ENCODE assay signal across 9 cellular contexts in genomic region chrX:39736219-39737211, GRCh38.
A peak's percentile ranks its signal among the peaks of the same experiment; 100 is the strongest.
DNase-seq lines count a peak whose midpoint lies in the region; ATAC-seq and TF ChIP-seq lines count a peak whose summit lies in the region.
"Had no signal": no experiment of that assay in that cellular context is flagged by ENCODE, and none has a peak within 500 bp of the region (broad histone marks: within the 10 kb centered on the region; RNA-seq: fewer than 3 reads in every experiment).

No MANE protein-coding gene starts in this region.

- H3K4me3 ChIP-seq in body of pancreas (no peak overlapping the region), right lobe of liver (no peak overlapping the region), upper lobe of right lung (no peak overlapping the region), WERI-Rb-1 (ENCODE audit: low read depth, low read length) (no peak overlapping the region)

- no peaks in the 10 kb centered on the region for H3K36me3 Mint-ChIP-seq in activated T-cell treated with anti-CD3 and anti-CD28 coated beads, Interleukin-2, amount 50 U/mL, for 72 hours (ENCODE audit: insufficient read depth in 2 of 2)
- no peaks in the 10 kb centered on the region for H3K36me3 Mint-ChIP-seq in T-helper 17 cell (ENCODE audit: low read depth)
- H3K36me3 Mint-ChIP-seq: stimulated activated memory B cell treated with anti-CD40 and anti-IgM and Interleukin-4, amounts not matched to agents 10 μg/mL and 1 μg/mL and 100 μg/mL, for 72 hours had no signal

- peak; percentile 58 to 66 for ATAC-seq in activated T-cell treated with anti-CD3 and anti-CD28 coated beads, Interleukin-2, amount 50 U/mL, for 72 hours (replicated peaks in 1 of 2)
- ATAC-seq in body of pancreas = peak; percentile 95
- peak; percentile 77 to 87 (median 80) for ATAC-seq in right lobe of liver
- peak; percentile 84 for ATAC-seq in upper lobe of right lung
- ATAC-seq in GM18873 (IDR thresholded peaks at IDR 0.05; ENCODE audit: low FRiP score, unreplicated experiment) = no peak
- no peak for ATAC-seq in T-helper 17 cell
- ATAC-seq: stimulated activated memory B cell treated with anti-CD40 and anti-IgM and Interleukin-4, amounts not matched to agents 10 μg/mL and 1 μg/mL and 100 μg/mL, for 72 hours had no signal

- no peak overlapping the region for H3K4me3 Mint-ChIP-seq in activated T-cell treated with anti-CD3 and anti-CD28 coated beads, Interleukin-2, amount 50 U/mL, for 72 hours
- H3K4me3 Mint-ChIP-seq in T-helper 17 cell = no peak overlapping the region
- H3K4me3 Mint-ChIP-seq: stimulated activated memory B cell treated with anti-CD40 and anti-IgM and Interleukin-4, amounts not matched to agents 10 μg/mL and 1 μg/mL and 100 μg/mL, for 72 hours had no signal

- no peak for TF ChIP-seq CTCF in body of pancreas (IDR thresholded peaks at IDR 0.05)
- no peak for TF ChIP-seq CTCF in right lobe of liver (IDR thresholded peaks at IDR 0.05)
- no peak for TF ChIP-seq CTCF in upper lobe of right lung (IDR thresholded peaks at IDR 0.05)
- TF ChIP-seq CTCF in WERI-Rb-1 (IDR thresholded peaks at IDR 0.05; ENCODE audit: low read depth, low read length) = no peak

- no peak overlapping the region for H3K27ac Mint-ChIP-seq in activated T-cell treated with anti-CD3 and anti-CD28 coated beads, Interleukin-2, amount 50 U/mL, for 72 hours
- no peak overlapping the region for H3K27ac Mint-ChIP-seq in T-helper 17 cell
- H3K27ac Mint-ChIP-seq: stimulated activated memory B cell treated with anti-CD40 and anti-IgM and Interleukin-4, amounts not matched to agents 10 μg/mL and 1 μg/mL and 100 μg/mL, for 72 hours had no signal

- 46 to 74% methylated on average over 11 to 22 of the region's 22 CpGs for WGBS in body of pancreas, 2 donors
- WGBS in right lobe of liver (ENCODE audit: insufficient coverage, low coverage, low lambda C conversion rate, missing lambda C conversion rate) = 41% methylated on average over 14 of the region's 22 CpGs

- H3K9me3 ChIP-seq in body of pancreas = no peaks in the 10 kb centered on the region
- H3K9me3 ChIP-seq in right lobe of liver = no peaks in the 10 kb centered on the region
- no peaks in the 10 kb centered on the region for H3K9me3 ChIP-seq in upper lobe of right lung
- H3K9me3 ChIP-seq in WERI-Rb-1 (ENCODE audit: severe bottlenecking) = no peaks in the 10 kb centered on the region
- H3K9me3 ChIP-seq in T-helper 17 cell (ENCODE audit: control insufficient read depth, low read length, poor library complexity, severe bottlenecking) = no peaks in the 10 kb centered on the region

- intact Hi-C loops in body of pancreas (cut with DNase I) = loop anchor here (10.0 kb wide), 1 partner anchor 528 kb away; no protein-coding TSS in a partner anchor
- intact Hi-C loops in right lobe of liver (cut with DNase I) = no loop called here
- intact Hi-C loops in upper lobe of right lung (cut with DNase I) = no loop called here

- TF ChIP-seq POLR2A in body of pancreas (IDR thresholded peaks at IDR 0.05) (peak in 1 of 3 donors; percentile 25), right lobe of liver (IDR thresholded peaks at IDR 0.05) (no peak)

- H3K36me3 ChIP-seq in body of pancreas (replicated peaks in 1 of 2; ENCODE audit: insufficient read depth in 1 of 2, low read depth in 2 of 2) = no peaks in the 10 kb centered on the region
- H3K36me3 ChIP-seq in right lobe of liver = no peaks in the 10 kb centered on the region
- no peaks in the 10 kb centered on the region for H3K36me3 ChIP-seq in upper lobe of right lung
- H3K36me3 ChIP-seq in WERI-Rb-1 = no peaks in the 10 kb centered on the region

- no peaks in the 10 kb centered on the region for H3K9me3 Mint-ChIP-seq in activated T-cell treated with anti-CD3 and anti-CD28 coated beads, Interleukin-2, amount 50 U/mL, for 72 hours
- H3K9me3 Mint-ChIP-seq: stimulated activated memory B cell treated with anti-CD40 and anti-IgM and Interleukin-4, amounts not matched to agents 10 μg/mL and 1 μg/mL and 100 μg/mL, for 72 hours had no signal

- H3K4me1 ChIP-seq in body of pancreas = peaks cover 49% of the 10 kb centered on the region
- peaks cover 0 to 22% (median 4%) of the 10 kb centered on the region in 4 donors for H3K4me1 ChIP-seq in right lobe of liver
- no peaks in the 10 kb centered on the region for H3K4me1 ChIP-seq in upper lobe of right lung

- peaks cover 17% of the 10 kb centered on the region for H3K4me1 Mint-ChIP-seq in activated T-cell treated with anti-CD3 and anti-CD28 coated beads, Interleukin-2, amount 50 U/mL, for 72 hours (ENCODE audit: low read depth)
- H3K4me1 Mint-ChIP-seq in T-helper 17 cell = no peaks in the 10 kb centered on the region
- H3K4me1 Mint-ChIP-seq: stimulated activated memory B cell treated with anti-CD40 and anti-IgM and Interleukin-4, amounts not matched to agents 10 μg/mL and 1 μg/mL and 100 μg/mL, for 72 hours had no signal

- H3K27me3 Mint-ChIP-seq in activated T-cell treated with anti-CD3 and anti-CD28 coated beads, Interleukin-2, amount 50 U/mL, for 72 hours (ENCODE audit: low read depth) = peaks cover 5% of the 10 kb centered on the region
- H3K27me3 Mint-ChIP-seq in T-helper 17 cell = no peaks in the 10 kb centered on the region
- H3K27me3 Mint-ChIP-seq: stimulated activated memory B cell treated with anti-CD40 and anti-IgM and Interleukin-4, amounts not matched to agents 10 μg/mL and 1 μg/mL and 100 μg/mL, for 72 hours had no signal

- DNase-seq in activated T-cell treated with anti-CD3 and anti-CD28 coated beads, Interleukin-2, amount 50 U/mL, for 72 hours = peak in 1 of 2 donors; percentile 24
- no peak for DNase-seq in activated T-cell treated with anti-CD3 and anti-CD28 coated beads, Interleukin-2, amount 50 U/mL, for 1 hour
- DNase-seq in body of pancreas (peak; percentile 89 to 96 (median 93)), right lobe of liver (peak; percentile 80 to 91 (median 87)), upper lobe of right lung (peak; percentile 86), WERI-Rb-1 (no peak), T-helper 17 cell (no peak)

- H3K27me3 ChIP-seq in body of pancreas (no peaks in the 10 kb centered on the region), right lobe of liver (peaks cover 0 to 9% of the 10 kb centered on the region in 2 donors), upper lobe of right lung (no peaks in the 10 kb centered on the region), WERI-Rb-1 (ENCODE audit: insufficient read depth, low read depth, severe bottlenecking) (no peaks in the 10 kb centered on the region)

- H3K27ac ChIP-seq in body of pancreas = peak overlapping the region; percentile 23 to 59 (median 45)
- H3K27ac ChIP-seq in right lobe of liver = no peak overlapping the region
- no peak overlapping the region for H3K27ac ChIP-seq in upper lobe of right lung
- H3K27ac ChIP-seq in WERI-Rb-1 = no peak overlapping the region

Comparison
In these comparisons a context has a peak if more than half of its experiments do, and no peak if none do; other contexts are left out.
1. ATAC-seq: peak in activated T-cell treated with anti-CD3 and anti-CD28 coated beads, Interleukin-2, amount 50 U/mL, for 72 hours (2 of 2), body of pancreas (single experiment), right lobe of liver (4 of 4) and upper lobe of right lung (single experiment); none in GM18873 (single experiment) and T-helper 17 cell (single experiment).
2. DNase-seq: peak in body of pancreas (4 of 4), right lobe of liver (3 of 3) and upper lobe of right lung (single experiment); none in activated T-cell treated with anti-CD3 and anti-CD28 coated beads, Interleukin-2, amount 50 U/mL, for 1 hour (single experiment), WERI-Rb-1 (single experiment) and T-helper 17 cell (0 of 3).
3. H3K27ac ChIP-seq: peak in body of pancreas (4 of 4); none in right lobe of liver (0 of 3), upper lobe of right lung (single experiment) and WERI-Rb-1 (single experiment).